17 cellular contexts compared by ENCODE assay signal in the genomic region with DNA sequence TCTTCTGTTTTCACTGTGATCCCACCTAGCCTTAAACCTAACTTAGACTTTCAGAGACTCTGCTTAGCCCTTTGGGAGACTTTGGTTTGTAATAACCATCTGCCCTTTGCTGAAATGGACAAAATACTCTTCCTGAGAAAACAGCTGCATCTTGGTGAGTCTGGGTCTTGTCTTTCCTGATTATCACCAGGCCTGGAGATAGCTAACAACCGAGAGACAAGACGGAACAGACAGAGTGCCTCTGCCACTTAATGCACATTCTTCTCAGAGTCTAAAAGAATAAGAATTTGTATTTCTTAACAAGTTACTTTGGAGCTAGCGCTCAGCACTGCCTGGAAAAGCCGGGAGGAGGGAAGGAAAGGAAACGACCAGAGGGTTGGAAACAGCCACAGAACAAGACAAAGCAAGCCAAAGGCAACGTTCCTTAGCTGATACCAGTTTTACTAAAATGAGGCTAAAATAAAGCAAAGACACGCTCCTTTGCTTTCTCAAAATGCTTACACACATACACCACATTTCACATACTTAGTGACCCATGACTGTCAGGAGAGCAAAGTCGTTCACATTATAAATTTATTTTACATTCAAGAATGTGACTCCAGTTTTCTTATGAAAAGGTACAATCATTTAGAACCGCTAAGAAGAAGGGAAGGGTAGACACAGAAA.
DNase-seq lines count a peak whose midpoint lies in the region; ATAC-seq, FAIRE-seq and TF ChIP-seq lines count a peak whose summit lies in the region.
"Had no signal": no experiment of that assay in that cellular context is flagged by ENCODE, and none has a peak within 500 bp of the region (broad histone marks: within the 10 kb centered on the region; RNA-seq: fewer than 3 reads in every experiment).

No MANE protein-coding gene starts in this region.

- H3K4me2 ChIP-seq in hepatocyte, result no peak overlapping the region

- H3K27ac Mint-ChIP-seq in IgD-negative memory B cell, result peak overlapping the region in 1 of 3 donors; percentile 64
- H3K27ac Mint-ChIP-seq: activated naive CD8-positive, alpha-beta T cell had no signal

- intact Hi-C loops in sciatic nerve (cut with DNase I), result no loop called here

- no peaks in the 10 kb centered on the region for H3K4me1 ChIP-seq in hepatocyte (ENCODE audit: insufficient read depth)
- H3K4me1 ChIP-seq: colonic mucosa had no signal

- no peak overlapping the region for H3K4me3 ChIP-seq in hepatocyte
- H3K4me3 ChIP-seq: colonic mucosa, stomach had no signal

- no peaks in the 10 kb centered on the region for H3K27me3 Mint-ChIP-seq in IgD-negative memory B cell
- H3K27me3 Mint-ChIP-seq: activated naive CD8-positive, alpha-beta T cell had no signal

- H3K27me3 ChIP-seq in hepatocyte, result no peaks in the 10 kb centered on the region
- H3K27me3 ChIP-seq: colonic mucosa, stomach had no signal

- TF ChIP-seq CTCF in hepatocyte (IDR thresholded peaks at IDR 0.05; ENCODE audit: poor library complexity), result no peak
- no peak for TF ChIP-seq CTCF in D721Med (IDR thresholded peaks at IDR 0.05; ENCODE audit: insufficient read depth, missing control alignments)

- ATAC-seq in GM18520 (IDR thresholded peaks at IDR 0.05; ENCODE audit: unreplicated experiment) (peak; percentile 23), sciatic nerve (peak; percentile 35)

- DNase-seq in hepatocyte (ENCODE audit: low spot score), result no peak
- no peak for DNase-seq in sciatic nerve (ENCODE audit: low spot score)
- no peak for DNase-seq in central memory CD4-positive, alpha-beta T cell
- DNase-seq in COLO668 (lab: John Stamatoyannopoulos, UW; ENCODE audit: unreplicated experiment), result no peak
- DNase-seq in D721Med (ENCODE audit: insufficient read length, low spot score), result no peak
- no peak for DNase-seq in activated naive CD4-positive, alpha-beta T cell treated with anti-CD3 and anti-CD28 coated beads, Interleukin-2, amount 50 U/mL, for 16 hours
- DNase-seq: colonic mucosa, GDM1, NCI-H2029, NCI-H82, retina, SHP77 treated with DMSO at 0.1 percent for 48 hours, stomach had no signal

- peaks cover 13% of the 10 kb centered on the region for H3K36me3 Mint-ChIP-seq in IgD-negative memory B cell

- peak overlapping the region; percentile 23 for H3K27ac ChIP-seq in hepatocyte
- H3K27ac ChIP-seq: C4-2B, colonic mucosa had no signal

- H3K4me3 Mint-ChIP-seq in IgD-negative memory B cell, result peak overlapping the region in 3 of 4 donors; percentile 5 to 49 (median 23)
- H3K4me3 Mint-ChIP-seq: activated naive CD8-positive, alpha-beta T cell had no signal

- no peaks in the 10 kb centered on the region for H4K20me1 ChIP-seq in hepatocyte (ENCODE audit: insufficient read depth, poor library complexity, severe bottlenecking)

- H2AFZ ChIP-seq in hepatocyte, result no peak overlapping the region

- no peaks in the 10 kb centered on the region for H3K9me2 ChIP-seq in hepatocyte (replicated peaks; ENCODE audit: insufficient read depth)

- H3K4me1 Mint-ChIP-seq in IgD-negative memory B cell, result peaks cover 7 to 16% (median 8%) of the 10 kb centered on the region in 3 donors

- peaks cover 66% of the 10 kb centered on the region for H3K79me2 ChIP-seq in hepatocyte

- no peak for FAIRE-seq in D721Med (lab: Jason Lieb, UNC)

- H3K9me3 ChIP-seq in hepatocyte (ENCODE audit: low read depth), result no peaks in the 10 kb centered on the region
- H3K9me3 ChIP-seq: colonic mucosa, stomach had no signal

- 54% methylated on average over 9 of the region's 9 CpGs for WGBS in hepatocyte (ENCODE audit: low lambda C conversion rate, missing lambda C conversion rate)

- no peaks in the 10 kb centered on the region for H3K9me3 Mint-ChIP-seq in IgD-negative memory B cell

- no peaks in the 10 kb centered on the region for H3K36me3 ChIP-seq in hepatocyte (replicated peaks; ENCODE audit: insufficient read depth, low read depth)
